1 cellular context compared by ENCODE assay signal in the genomic region with DNA sequence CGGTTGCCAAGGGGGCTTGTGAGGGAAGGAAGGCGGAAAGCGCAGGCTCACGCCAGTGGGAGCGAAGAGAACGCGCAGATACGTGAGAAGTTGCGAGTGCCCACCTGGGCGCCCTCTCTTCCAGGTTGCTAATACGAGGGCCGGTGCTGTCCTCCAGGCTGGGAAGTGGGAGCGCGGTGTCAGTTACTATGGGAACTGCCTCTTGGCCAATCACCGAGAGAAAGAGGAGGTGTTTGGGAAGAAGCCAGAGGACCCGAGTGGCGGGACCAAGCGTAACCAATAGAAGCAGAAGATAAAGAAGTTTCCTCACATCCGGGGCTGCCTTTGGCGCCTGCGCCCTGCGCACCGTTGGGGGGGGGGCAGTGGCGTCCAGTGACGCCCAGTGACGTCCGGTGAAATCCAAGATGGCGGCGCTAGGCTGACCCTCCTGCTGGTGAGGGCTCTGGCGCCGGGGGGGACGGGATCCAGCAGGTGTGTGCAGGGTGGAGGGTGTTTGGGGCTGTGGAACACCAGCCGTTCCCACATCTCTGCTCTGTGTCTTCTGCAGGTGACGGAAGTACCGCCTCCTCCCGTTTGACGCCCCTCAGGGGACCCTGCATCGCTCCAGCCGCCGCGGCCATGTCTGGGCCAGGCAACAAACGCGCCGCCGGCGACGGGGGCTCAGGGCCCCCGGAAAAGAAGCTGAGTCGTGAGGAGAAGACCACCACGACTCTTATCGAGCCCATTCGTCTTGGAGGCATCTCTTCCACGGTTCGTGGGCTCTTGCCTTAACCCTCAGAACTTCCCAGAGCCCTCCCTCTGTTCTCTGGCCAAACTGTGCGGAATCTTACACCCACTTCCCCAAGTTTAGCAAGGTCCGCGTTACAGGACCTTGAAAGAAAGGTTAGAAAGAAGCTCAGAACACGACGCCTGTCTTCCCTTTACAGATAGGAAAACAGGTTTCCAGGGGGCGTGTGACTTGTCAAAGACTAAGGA.
TF ChIP-seq lines count a peak whose summit lies in the region.

A gene (minus strand): TSS at position 135 of the 975 bp plus-strand sequence. CDS start 314 bp downstream, outside the sequence.
A gene (plus strand): TSS at position 395 of the 975 bp plus-strand sequence. CDS start 224 bp downstream, at position 619.

TF ChIP-seq in liver, 16 proteins besides CTCF, POLR2A, EP300 and RAD21 (continued from another document):
- TF ChIP-seq, protein P1, sequence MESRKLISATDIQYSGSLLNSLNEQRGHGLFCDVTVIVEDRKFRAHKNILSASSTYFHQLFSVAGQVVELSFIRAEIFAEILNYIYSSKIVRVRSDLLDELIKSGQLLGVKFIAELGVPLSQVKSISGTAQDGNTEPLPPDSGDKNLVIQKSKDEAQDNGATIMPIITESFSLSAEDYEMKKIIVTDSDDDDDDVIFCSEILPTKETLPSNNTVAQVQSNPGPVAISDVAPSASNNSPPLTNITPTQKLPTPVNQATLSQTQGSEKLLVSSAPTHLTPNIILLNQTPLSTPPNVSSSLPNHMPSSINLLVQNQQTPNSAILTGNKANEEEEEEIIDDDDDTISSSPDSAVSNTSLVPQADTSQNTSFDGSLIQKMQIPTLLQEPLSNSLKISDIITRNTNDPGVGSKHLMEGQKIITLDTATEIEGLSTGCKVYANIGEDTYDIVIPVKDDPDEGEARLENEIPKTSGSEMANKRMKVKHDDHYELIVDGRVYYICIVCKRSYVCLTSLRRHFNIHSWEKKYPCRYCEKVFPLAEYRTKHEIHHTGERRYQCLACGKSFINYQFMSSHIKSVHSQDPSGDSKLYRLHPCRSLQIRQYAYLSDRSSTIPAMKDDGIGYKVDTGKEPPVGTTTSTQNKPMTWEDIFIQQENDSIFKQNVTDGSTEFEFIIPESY (IDR thresholded peaks at IDR 0.05): no peak
- no peak for TF ChIP-seq RXRA (IDR thresholded peaks at IDR 0.05)
